ENCODE assay signal across 8 cellular contexts in genomic region chr7:139777948-139778841, GRCh38.
DNase-seq lines count a peak whose midpoint lies in the region; ATAC-seq and TF ChIP-seq lines count a peak whose summit lies in the region.

TSS of gene HIPK2 (minus strand) at chr7:139777998. CDS start at chr7:139777623, 375 bp downstream.

- H3K4me3 Mint-ChIP-seq in activated T-cell treated with anti-CD3 and anti-CD28 coated beads, Interleukin-2, amount 50 U/mL, for 24 hours, result peak within 1 kb of the TSS; percentile 95

- H3K4me3 ChIP-seq in OCI-LY3 (ENCODE audit: low read length) (peak within 1 kb of the TSS; percentile 76), mucosa of rectum (ENCODE audit: low read length in 2 of 2) (peak within 1 kb of the TSS; percentile 77 to 88)

- no peaks in the 10 kb centered on the region for H3K27me3 Mint-ChIP-seq in activated T-cell treated with anti-CD3 and anti-CD28 coated beads, Interleukin-2, amount 50 U/mL, for 24 hours

- no peaks in the 10 kb centered on the region for H3K79me2 ChIP-seq in OCI-LY3 (ENCODE audit: low read length)

- peak within 1 kb of the TSS; percentile 38; the same call in 1 of the 2 replicates for H2AFZ ChIP-seq in OCI-LY3 (ENCODE audit: low read depth, low read length)

- H3K4me1 ChIP-seq in OCI-LY3 (ENCODE audit: low read length), result peaks cover 15% of the 10 kb centered on the region
- peaks cover 13 to 20% of the 10 kb centered on the region in 2 donors for H3K4me1 ChIP-seq in mucosa of rectum (ENCODE audit: control insufficient read depth in 2 of 2, insufficient read depth in 2 of 2, low read length in 2 of 2)

- H3K9me3 ChIP-seq in OCI-LY3 (ENCODE audit: insufficient read depth, low read length) (no peaks in the 10 kb centered on the region), mucosa of rectum (ENCODE audit: control insufficient read depth in 2 of 2, low read length in 2 of 2) (no peaks in the 10 kb centered on the region)

- no peak for TF ChIP-seq CTCF in C4-2B (conservative IDR thresholded peaks at IDR 0.05)
- no peak for TF ChIP-seq CTCF in OCI-LY3 (IDR thresholded peaks at IDR 0.05; ENCODE audit: low read depth, low read length)

- peak within 1 kb of the TSS; percentile 92 for H3K27ac Mint-ChIP-seq in activated T-cell treated with anti-CD3 and anti-CD28 coated beads, Interleukin-2, amount 50 U/mL, for 24 hours

- ATAC-seq in GM19324 (IDR thresholded peaks at IDR 0.05; ENCODE audit: low FRiP score, unreplicated experiment), result peak; percentile 67
- peak; percentile 60 for ATAC-seq in HG03469 (IDR thresholded peaks at IDR 0.05; ENCODE audit: unreplicated experiment)

- TF ChIP-seq POLR2A in erythroblast (IDR thresholded peaks at IDR 0.05; ENCODE audit: low read length), result no peak

- H3K27me3 ChIP-seq in OCI-LY3 (ENCODE audit: low read depth, low read length) (peaks cover 73% of the 10 kb centered on the region), mucosa of rectum (ENCODE audit: control insufficient read depth in 2 of 2, insufficient read depth in 2 of 2, low read length in 2 of 2) (no peaks in the 10 kb centered on the region)

- H3K9ac ChIP-seq in OCI-LY3 (ENCODE audit: low read length) (peak within 1 kb of the TSS; percentile 46), mucosa of rectum (ENCODE audit: low read depth in 1 of 2, low read length in 2 of 2) (peak within 1 kb of the TSS; percentile 77 to 90)

- peaks cover 49% of the 10 kb centered on the region for H3K4me1 Mint-ChIP-seq in activated T-cell treated with anti-CD3 and anti-CD28 coated beads, Interleukin-2, amount 50 U/mL, for 24 hours (ENCODE audit: low read depth)

- H3K27ac ChIP-seq in C4-2B, result peak within 1 kb of the TSS; percentile 91
- H3K27ac ChIP-seq in OCI-LY3 (ENCODE audit: low read length), result no peak within 1 kb of the TSS
- H3K27ac ChIP-seq in mucosa of rectum (ENCODE audit: low read depth in 2 of 2, low read length in 2 of 2), result peak within 1 kb of the TSS; percentile 78 to 86

- H3K9me3 Mint-ChIP-seq in activated T-cell treated with anti-CD3 and anti-CD28 coated beads, Interleukin-2, amount 50 U/mL, for 24 hours, result no peaks in the 10 kb centered on the region

- DNase-seq in activated T-cell treated with anti-CD3 and anti-CD28 coated beads, Interleukin-2, amount 50 U/mL, for 24 hours, result peak; percentile 83
- DNase-seq in erythroblast (lab: John Stamatoyannopoulos, UW), result peak; percentile 66 to 74
- DNase-seq in stimulated activated CD8-positive, alpha-beta memory T cell treated with anti-CD3 and anti-CD28 coated beads, Interleukin-7, amount 100 ng/mL, for 4 hours (ENCODE audit: low read depth in 2 of 2), result peak; percentile 45 to 76

- no peaks in the 10 kb centered on the region for H3K36me3 ChIP-seq in OCI-LY3 (replicated peaks; ENCODE audit: low read depth, low read length)
- H3K36me3 ChIP-seq in mucosa of rectum (ENCODE audit: control insufficient read depth in 2 of 2, insufficient read depth in 2 of 2, low read length in 2 of 2), result no peaks in the 10 kb centered on the region

- H3K36me3 Mint-ChIP-seq in activated T-cell treated with anti-CD3 and anti-CD28 coated beads, Interleukin-2, amount 50 U/mL, for 24 hours (ENCODE audit: low read depth), result peaks cover 24% of the 10 kb centered on the region

- peak within 1 kb of the TSS; percentile 88 for H3K4me2 ChIP-seq in OCI-LY3 (ENCODE audit: low read length)

- H4K20me1 ChIP-seq in OCI-LY3 (ENCODE audit: insufficient read depth, low read length), result peaks cover 11% of the 10 kb centered on the region
